ENCODE assay signal across 15 cellular contexts in genomic region chr2:11481789-11482472, GRCh38. TPM values are rescaled to one million over a fixed set of nuclear protein-coding genes. Genes with fewer than 3 reads are reported as not detected.
A peak's percentile ranks its signal among the peaks of the same experiment; 100 is the strongest.
DNase-seq lines count a peak whose midpoint lies in the region; ATAC-seq, FAIRE-seq and TF ChIP-seq lines count a peak whose summit lies in the region.
"Had no signal": no experiment of that assay in that cellular context is flagged by ENCODE, and none has a peak within 500 bp of the region (broad histone marks: within the 10 kb centered on the region; RNA-seq: fewer than 3 reads in every experiment).

No MANE protein-coding gene starts in this region.

- no peaks in the 10 kb centered on the region for H3K36me3 ChIP-seq in HUES64 (ENCODE audit: insufficient read depth, low read length)
- H3K36me3 ChIP-seq in H1 (ENCODE audit: control insufficient read depth in 2 of 4, insufficient read depth in 4 of 4, low read length in 3 of 4): no peaks in the 10 kb centered on the region
- peaks cover 0 to 3% of the 10 kb centered on the region in 2 experiments for H3K36me3 ChIP-seq in mesenchymal stem cell (ENCODE audit: control insufficient read depth in 1 of 2, insufficient read depth in 2 of 2, low read depth in 1 of 2, low read length in 2 of 2)

- TF ChIP-seq CTCF in H1 (IDR thresholded peaks at IDR 0.05; ENCODE audit: control extremely low read depth in 1 of 3, insufficient read depth in 1 of 3, low read depth in 1 of 3, low read length in 3 of 3) (no peak), GM20000 (IDR thresholded peaks at IDR 0.05; ENCODE audit: extremely low read depth, missing control alignments) (no peak)

- H4K20me1 ChIP-seq in H1 (replicated peaks in 1 of 2; ENCODE audit: control insufficient read depth in 1 of 2, insufficient read depth in 2 of 2, low read length in 2 of 2): no peaks in the 10 kb centered on the region

- H4K8ac ChIP-seq in H1 (ENCODE audit: extremely low read depth, insufficient read depth, low read length) (peak overlapping the region; percentile 80; the same call in 1 of the 2 replicates), mesenchymal stem cell (ENCODE audit: low read length) (peak overlapping the region; percentile 59)

- H2AK5ac ChIP-seq in H1 (ENCODE audit: low read depth, low read length) (no peak overlapping the region), mesenchymal stem cell (ENCODE audit: low read length, severe bottlenecking) (no peak overlapping the region)

- no peaks in the 10 kb centered on the region for H3K9me3 ChIP-seq in HUES64 (ENCODE audit: insufficient read depth, low read depth, low read length)
- H3K9me3 ChIP-seq in H1 (ENCODE audit: insufficient read depth in 2 of 2, low read depth in 1 of 2, low read length in 1 of 2): no peaks in the 10 kb centered on the region
- H3K9me3 ChIP-seq in mesenchymal stem cell (ENCODE audit: control insufficient read depth, low read length): no peaks in the 10 kb centered on the region

- no peak overlapping the region for H3K27ac ChIP-seq in HUES64 (ENCODE audit: low read depth, low read length)
- H3K27ac ChIP-seq in H1 (ENCODE audit: low read depth, low read length): no peak overlapping the region
- H3K27ac ChIP-seq in mesenchymal stem cell (ENCODE audit: low read length, poor library complexity, severe bottlenecking): no peak overlapping the region

- TF ChIP-seq POLR2A in H1 (IDR thresholded peaks at IDR 0.05; ENCODE audit: control extremely low read depth in 1 of 2, low read depth in 2 of 2, low read length in 2 of 2): no peak

- H3K4me2 ChIP-seq in H1 (ENCODE audit: insufficient read depth in 1 of 2, low read depth in 2 of 2, low read length in 2 of 2) (peak overlapping the region; percentile 92 to 96), mesenchymal stem cell (ENCODE audit: low read length, poor library complexity, severe bottlenecking) (peak overlapping the region; percentile 32)

- no peak overlapping the region for H3K56ac ChIP-seq in H1 (replicated peaks; ENCODE audit: insufficient read length, low read depth, low read length)

- H2BK12ac ChIP-seq in H1 (ENCODE audit: low read depth, low read length): no peak overlapping the region
- peak overlapping the region in 1 of 2 experiments; percentile 60 for H2BK12ac ChIP-seq in mesenchymal stem cell (ENCODE audit: low read length in 2 of 2)

- H3K27me3 Mint-ChIP-seq in stimulated activated memory B cell treated with anti-CD40 and anti-IgM and Interleukin-4, amounts not matched to agents 10 μg/mL and 1 μg/mL and 100 μg/mL, for 72 hours: peaks cover 76% of the 10 kb centered on the region

- no peak overlapping the region for H2BK120ac ChIP-seq in H1 (replicated peaks; ENCODE audit: low read depth, low read length)
- peak overlapping the region; percentile 75 for H2BK120ac ChIP-seq in mesenchymal stem cell (ENCODE audit: low read depth, low read length)

- no peak overlapping the region for H4K5ac ChIP-seq in H1 (ENCODE audit: insufficient read length, low read depth, low read length)

- no peak overlapping the region for H2BK5ac ChIP-seq in H1 (ENCODE audit: low read depth, low read length)
- H2BK5ac ChIP-seq in mesenchymal stem cell (ENCODE audit: low read depth, low read length, poor library complexity, severe bottlenecking): no peak overlapping the region

- H3K4me1 ChIP-seq in HUES64 (ENCODE audit: insufficient read depth, low read length) (0 out of 2 replicates have a peak, but pooled peaks cover 6% of the 10 kb centered on the region), H1 (replicated peaks in 1 of 4; ENCODE audit: control insufficient read depth in 3 of 4, insufficient read depth in 4 of 4, low read length in 3 of 4) (peaks cover 0 to 5% (median 3%) of the 10 kb centered on the region in 4 experiments; a peak in 4 of 7 replicates), mesenchymal stem cell (ENCODE audit: control insufficient read depth, insufficient read depth, low read depth, low read length) (peaks cover 16% of the 10 kb centered on the region)

- peaks cover 2% of the 10 kb centered on the region; the same call in 1 of the 2 replicates for H3K79me1 ChIP-seq in H1 (ENCODE audit: low read depth, low read length)
- no peaks in the 10 kb centered on the region for H3K79me1 ChIP-seq in mesenchymal stem cell (replicated peaks; ENCODE audit: low read length, poor library complexity, severe bottlenecking)

- H2AFZ ChIP-seq in H1 (ENCODE audit: low read length) (0 out of 2 replicates have a peak overlapping the region, but pooled peaks have one; percentile 41), mesenchymal stem cell (ENCODE audit: low read depth, low read length) (no peak overlapping the region)

- no peak overlapping the region for H2BK15ac ChIP-seq in H1 (ENCODE audit: low read length)
- H2BK15ac ChIP-seq in mesenchymal stem cell (ENCODE audit: low read depth, poor library complexity, severe bottlenecking): peak overlapping the region; percentile 66

- no peaks in the 10 kb centered on the region for H3K36me3 Mint-ChIP-seq in stimulated activated memory B cell treated with anti-CD40 and anti-IgM and Interleukin-4, amounts not matched to agents 10 μg/mL and 1 μg/mL and 100 μg/mL, for 72 hours
- H3K36me3 Mint-ChIP-seq: CD8-positive, alpha-beta T cell had no signal

- no peak overlapping the region for H2BK20ac ChIP-seq in H1 (ENCODE audit: low read length)

- POLR2A ChIA-PET in H1 (lab: Charles Lee; ENCODE audit: partially characterized antibody): interaction anchor here (0.8 to 2.2 kb wide), 5 partner anchors 8 to 46 kb away, joined by 3 to 5 read pairs (median 3); partner anchors contain the start of gene E2F6

- CTCF ChIA-PET in H1 (lab: Charles Lee; ENCODE audit: partially characterized antibody): interaction anchor here (1.0 to 20.6 kb wide), 9 partner anchors 11 to 349 kb away, joined by 3 to 558 read pairs (median 4); partner anchors contain the start of gene GREB1

- 7% methylated on average over 61 of the region's 61 CpGs for WGBS in HUES64
- WGBS in H1 (ENCODE audit: extremely low coverage in 1 of 2, insufficient coverage in 1 of 2, insufficient read length in 1 of 2, insufficient replicate concordance in 2 of 2, low coverage in 1 of 2, low lambda C conversion rate in 2 of 2, missing lambda C conversion rate in 1 of 2), 2 experiments: 6% methylated on average over 50 of the region's 61 CpGs; no CpG with 5 or more reads in 1 of the 2 experiments
- WGBS in mesenchymal stem cell: 25% methylated on average over 42 of the region's 61 CpGs

- no peak overlapping the region for H3K23ac ChIP-seq in H1 (ENCODE audit: insufficient read length)
- peak overlapping the region in 1 of 2 experiments; percentile 37 for H3K23ac ChIP-seq in mesenchymal stem cell (ENCODE audit: low read length in 2 of 2)

- H3K18ac ChIP-seq in H1 (ENCODE audit: extremely low read depth, low read length) (peak overlapping the region; percentile 48), mesenchymal stem cell (ENCODE audit: low read depth in 1 of 2, low read length in 2 of 2) (peak overlapping the region; percentile 48 to 63)

- H3K23me2 ChIP-seq in H1 (ENCODE audit: low read depth, low read length): peaks cover 15% of the 10 kb centered on the region

- H3K27me3 ChIP-seq in HUES64 (ENCODE audit: insufficient read depth, low read length): peaks cover 31% of the 10 kb centered on the region
- H3K27me3 ChIP-seq in H1 (replicated peaks in 1 of 4; ENCODE audit: control insufficient read depth in 3 of 4, extremely low read depth in 1 of 4, insufficient read depth in 3 of 4, low read length in 3 of 4): peaks cover 0 to 16% (median 13%) of the 10 kb centered on the region in 4 experiments; a peak in 6 of 7 replicates
- peaks cover 57 to 73% of the 10 kb centered on the region in 2 experiments for H3K27me3 ChIP-seq in mesenchymal stem cell (ENCODE audit: control insufficient read depth in 1 of 2, insufficient read depth in 1 of 2, low read length in 2 of 2)

- no peak for TF ChIP-seq RAD21 in H1 (IDR thresholded peaks at IDR 0.05 in 1 of 2, conservative IDR thresholded peaks at IDR 0.05 in 1 of 2; ENCODE audit: low read depth in 2 of 2, low read length in 2 of 2)

- peaks cover 0 to 20% of the 10 kb centered on the region in 2 experiments; a peak in 3 of 4 replicates for H3K79me2 ChIP-seq in H1 (ENCODE audit: control insufficient read depth in 1 of 2, insufficient read depth in 2 of 2, low read length in 2 of 2)

- ATAC-seq in stimulated activated memory B cell treated with anti-CD40 and anti-IgM and Interleukin-4, amounts not matched to agents 10 μg/mL and 1 μg/mL and 100 μg/mL, for 72 hours: no peak
- ATAC-seq in HG03571 (IDR thresholded peaks at IDR 0.05; ENCODE audit: unreplicated experiment) (no peak), GM19395 (IDR thresholded peaks at IDR 0.05; ENCODE audit: unreplicated experiment) (no peak)
- ATAC-seq: CD8-positive, alpha-beta T cell had no signal

- H4K91ac ChIP-seq in H1 (replicated peaks; ENCODE audit: insufficient read length, low read length) (peak overlapping the region; percentile 39), mesenchymal stem cell (ENCODE audit: low read length) (peak overlapping the region; percentile 25)

- H3K4ac ChIP-seq in H1 (replicated peaks; ENCODE audit: insufficient read length, low read depth, low read length) (no peak overlapping the region), mesenchymal stem cell (ENCODE audit: low read depth in 1 of 2, low read length in 2 of 2) (peak overlapping the region in 1 of 2 experiments; percentile 13)

- H3K14ac ChIP-seq in H1 (ENCODE audit: insufficient read length) (peak overlapping the region; percentile 34), mesenchymal stem cell (ENCODE audit: low read length in 2 of 2) (peak overlapping the region in 1 of 2 experiments; percentile 20)

- H3K4me3 Mint-ChIP-seq in stimulated activated memory B cell treated with anti-CD40 and anti-IgM and Interleukin-4, amounts not matched to agents 10 μg/mL and 1 μg/mL and 100 μg/mL, for 72 hours: peak overlapping the region; percentile 39
- H3K4me3 Mint-ChIP-seq: activated CD8-positive, alpha-beta T cell treated with anti-CD3 and anti-CD28 coated beads, Interleukin-2, amount 10 ng/mL, durations not matched to agents 7 days and 5 days; CD8-positive, alpha-beta T cell; stimulated activated naive CD8-positive, alpha-beta T cell treated with anti-CD3 and anti-CD28 coated beads, Interleukin-15, Interleukin-2, amounts not matched to agents 100 ng/mL and 50 ng/mL, for 24 hours had no signal

- H3K4me1 Mint-ChIP-seq in stimulated activated memory B cell treated with anti-CD40 and anti-IgM and Interleukin-4, amounts not matched to agents 10 μg/mL and 1 μg/mL and 100 μg/mL, for 72 hours: peaks cover 10% of the 10 kb centered on the region

- FAIRE-seq in H1 (lab: Jason Lieb, UNC): no peak

- H3K9me3 Mint-ChIP-seq in stimulated activated memory B cell treated with anti-CD40 and anti-IgM and Interleukin-4, amounts not matched to agents 10 μg/mL and 1 μg/mL and 100 μg/mL, for 72 hours: no peaks in the 10 kb centered on the region
- H3K9me3 Mint-ChIP-seq: CD8-positive, alpha-beta T cell; stimulated activated naive CD8-positive, alpha-beta T cell treated with anti-CD3 and anti-CD28 coated beads, Interleukin-15, Interleukin-2, amounts not matched to agents 100 ng/mL and 50 ng/mL, for 24 hours had no signal

- peak overlapping the region; percentile 93 for H3K4me3 ChIP-seq in HUES64 (ENCODE audit: low read length)
- peak overlapping the region; percentile 67 to 99 (median 85) for H3K4me3 ChIP-seq in H1 (ENCODE audit: extremely low read depth in 1 of 4, insufficient read depth in 2 of 4, low read depth in 3 of 4, low read length in 4 of 4)
- H3K4me3 ChIP-seq in mesenchymal stem cell (ENCODE audit: insufficient read depth in 1 of 2, low read depth in 1 of 2, low read length in 2 of 2): peak overlapping the region in 1 of 2 experiments; percentile 69

- no peak for TF ChIP-seq EP300 in H1 (IDR thresholded peaks at IDR 0.05; ENCODE audit: borderline replicate concordance in 1 of 2, low read depth in 2 of 2, low read length in 2 of 2)

- H3K9ac ChIP-seq in HUES64 (ENCODE audit: low read depth, low read length) (0 out of 2 replicates have a peak overlapping the region, but pooled peaks have one; percentile 28), H1 (replicated peaks in 1 of 4; ENCODE audit: extremely low read depth in 1 of 4, low read depth in 3 of 4, low read length in 3 of 4) (no peak overlapping the region), mesenchymal stem cell (ENCODE audit: low read length) (no peak overlapping the region)

- DNase-seq in H1 (ENCODE audit: low read depth in 1 of 2, low spot score in 2 of 2) (peak in 1 of 2 experiments; percentile 68), mesenchymal stem cell (no peak), GM20000 (ENCODE audit: low spot score) (no peak)
- DNase-seq: activated CD8-positive, alpha-beta T cell treated with anti-CD3 and anti-CD28 coated beads, Interleukin-2, amount 10 ng/mL, durations not matched to agents 7 days and 5 days; activated naive CD4-positive, alpha-beta T cell treated with Interleukin-2 at 50 U/mL for 16 hours; CD8-positive, alpha-beta T cell; GDM1; NCI-H1436; NCI-H524 treated with DMSO at 0.1 percent for 48 hours; stimulated activated CD4-positive, alpha-beta T cell treated with anti-CD3 and anti-CD28 coated beads, Interleukin-4, amount 100 ng/mL, for 1 hour had no signal

- no peak overlapping the region for H3K27ac Mint-ChIP-seq in stimulated activated memory B cell treated with anti-CD40 and anti-IgM and Interleukin-4, amounts not matched to agents 10 μg/mL and 1 μg/mL and 100 μg/mL, for 72 hours
- H3K27ac Mint-ChIP-seq: activated CD8-positive, alpha-beta T cell treated with anti-CD3 and anti-CD28 coated beads, Interleukin-2, amount 10 ng/mL, durations not matched to agents 7 days and 5 days; CD8-positive, alpha-beta T cell; stimulated activated naive CD8-positive, alpha-beta T cell treated with anti-CD3 and anti-CD28 coated beads, Interleukin-15, Interleukin-2, amounts not matched to agents 100 ng/mL and 50 ng/mL, for 24 hours had no signal

RNA-seq across cellular contexts. Expression of gene E2F6, which starts 16.0 kb away (rescaled TPM):
- polyA plus RNA-seq in HUES64 (2013, experiment 1 of 2): 22.5 TPM
- 21.7 TPM for polyA plus RNA-seq in HUES64 (2013, experiment 2 of 2)
- total RNA-seq in H1 (2021; fragmentation: NEBNext Ultra II Directional; extraction: Animal tissue kit (Norgen Biotek cat#: 25700)): 14.9 and 15.6 TPM in 2 replicates
- polyA plus RNA-seq in H1 (2011; rRNA removed): 3.8 and 8.3 TPM in 2 replicates
- 7.3 TPM for polyA plus RNA-seq in H1 (2011; cell fraction: cytosol; rRNA removed)
- polyA plus RNA-seq in H1 (2011; cell fraction: nucleus; rRNA removed): 5.7 TPM
- polyA plus RNA-seq in H1 (2012, experiment 1 of 2): 11.0 to 11.9 TPM (median 11.2 TPM) in 4 replicates
- 6.1 TPM for polyA plus RNA-seq in H1 (2012, experiment 2 of 2)
- 8.0 TPM for polyA plus RNA-seq in H1 (2013, experiment 1 of 2)
- polyA plus RNA-seq in H1 (2013, experiment 2 of 2): 7.7 TPM
- 6.8 and 9.7 TPM in 2 replicates for polyA minus RNA-seq in H1 (2011; rRNA and poly(A)+ RNA removed)
- polyA minus RNA-seq in H1 (2011; cell fraction: cytosol; rRNA and poly(A)+ RNA removed): 5.4 TPM
- 11.4 TPM for polyA minus RNA-seq in H1 (2011; cell fraction: nucleus; rRNA and poly(A)+ RNA removed)
- 11.7 TPM for polyA plus RNA-seq in mesenchymal stem cell (2013, experiment 1 of 2)
- 12.0 TPM for polyA plus RNA-seq in mesenchymal stem cell (2013, experiment 2 of 2)

RNA-seq across cellular contexts. Expression of gene GREB1, which starts 51.9 kb away (rescaled TPM):
- 12.2 TPM for polyA plus RNA-seq in HUES64 (2013, experiment 1 of 2)
- 16.7 TPM for polyA plus RNA-seq in HUES64 (2013, experiment 2 of 2)
- total RNA-seq in H1 (2021; fragmentation: NEBNext Ultra II Directional; extraction: Animal tissue kit (Norgen Biotek cat#: 25700)): 41.7 and 43.4 TPM in 2 replicates
- polyA plus RNA-seq in H1 (2011; rRNA removed): 7.9 and 13.8 TPM in 2 replicates
- polyA plus RNA-seq in H1 (2011; cell fraction: cytosol; rRNA removed): 9.9 TPM
- 22.7 TPM for polyA plus RNA-seq in H1 (2011; cell fraction: nucleus; rRNA removed)
- polyA plus RNA-seq in H1 (2012, experiment 1 of 2): 14.3 to 18.0 TPM (median 16.3 TPM) in 4 replicates
- polyA plus RNA-seq in H1 (2012, experiment 2 of 2): 8.5 TPM
- polyA plus RNA-seq in H1 (2013, experiment 1 of 2): 16.9 TPM
- polyA plus RNA-seq in H1 (2013, experiment 2 of 2): 15.7 TPM
- polyA minus RNA-seq in H1 (2011; rRNA and poly(A)+ RNA removed): 23.1 and 26.4 TPM in 2 replicates
- 13.1 TPM for polyA minus RNA-seq in H1 (2011; cell fraction: cytosol; rRNA and poly(A)+ RNA removed)
- 21.8 TPM for polyA minus RNA-seq in H1 (2011; cell fraction: nucleus; rRNA and poly(A)+ RNA removed)
- polyA plus RNA-seq in mesenchymal stem cell (2013, experiment 1 of 2): 1.9 TPM
- polyA plus RNA-seq in mesenchymal stem cell (2013, experiment 2 of 2): 1.9 TPM
